1 cellular context compared by ENCODE assay signal in the genomic region with DNA sequence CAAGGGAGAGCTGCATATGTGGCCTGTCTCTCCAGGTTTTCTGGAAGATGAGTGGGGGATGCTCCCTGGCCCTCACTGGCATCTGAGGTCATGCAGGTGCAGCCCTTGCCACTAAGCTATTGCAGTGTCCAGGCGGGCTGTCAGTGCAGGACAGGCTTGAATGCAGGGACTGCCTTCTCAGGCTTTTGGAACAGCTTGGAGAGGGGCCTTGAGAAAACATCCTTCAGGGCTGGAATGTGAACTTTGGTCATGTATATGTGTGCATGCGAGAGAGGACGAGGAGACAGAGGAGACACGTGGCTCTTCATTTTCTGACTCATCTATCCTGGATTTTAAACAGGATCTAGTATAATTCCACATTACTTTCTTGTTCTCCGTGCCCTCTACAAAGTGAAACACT.
TF ChIP-seq lines count a peak whose summit lies in the region.

No MANE protein-coding gene starts in this region.

TF ChIP-seq in HepG2, 621 proteins besides CTCF, POLR2A, EP300 and RAD21 (continued from another document and continues in another):
- TF ChIP-seq, protein P1, sequence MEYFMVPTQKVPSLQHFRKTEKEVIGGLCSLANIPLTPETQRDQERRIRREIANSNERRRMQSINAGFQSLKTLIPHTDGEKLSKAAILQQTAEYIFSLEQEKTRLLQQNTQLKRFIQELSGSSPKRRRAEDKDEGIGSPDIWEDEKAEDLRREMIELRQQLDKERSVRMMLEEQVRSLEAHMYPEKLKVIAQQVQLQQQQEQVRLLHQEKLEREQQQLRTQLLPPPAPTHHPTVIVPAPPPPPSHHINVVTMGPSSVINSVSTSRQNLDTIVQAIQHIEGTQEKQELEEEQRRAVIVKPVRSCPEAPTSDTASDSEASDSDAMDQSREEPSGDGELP (IDR thresholded peaks at IDR 0.05; ENCODE audit: borderline replicate concordance, low read depth): no peak
- TF ChIP-seq ZNF614 (CRISPR knock-in tag; IDR thresholded peaks at IDR 0.05; ENCODE audit: borderline replicate concordance) (no peak), GATAD2A (CRISPR knock-in tag; IDR thresholded peaks at IDR 0.05) (peak; percentile 53), RARA (CRISPR knock-in tag; IDR thresholded peaks at IDR 0.05) (peak; percentile 64), NR2C2 (CRISPR knock-in tag; IDR thresholded peaks at IDR 0.05; ENCODE audit: borderline replicate concordance) (no peak), ZFY (CRISPR knock-in tag; IDR thresholded peaks at IDR 0.05) (no peak), SOX6 (IDR thresholded peaks at IDR 0.05) (no peak), SOX6 (CRISPR knock-in tag; IDR thresholded peaks at IDR 0.05) (0 out of 2 replicates have a peak, but pooled peaks have one; percentile 20), NBN (conservative IDR thresholded peaks at IDR 0.05) (no peak), ZNF83 (CRISPR knock-in tag; IDR thresholded peaks at IDR 0.05; ENCODE audit: borderline replicate concordance) (no peak), ATF1 (CRISPR knock-in tag; IDR thresholded peaks at IDR 0.05) (no peak), NFKBIZ (CRISPR knock-in tag; IDR thresholded peaks at IDR 0.05) (no peak), POLR2AphosphoS2 (IDR thresholded peaks at IDR 0.05; ENCODE audit: low read depth, low read length) (no peak), TEAD3 (CRISPR knock-in tag; optimal IDR thresholded peaks at IDR 0.05; ENCODE audit: borderline replicate concordance) (peak; percentile 88), ZNF44 (CRISPR knock-in tag; IDR thresholded peaks at IDR 0.05) (no peak), ZNF776 (CRISPR knock-in tag; IDR thresholded peaks at IDR 0.05) (no peak), SSRP1 (CRISPR knock-in tag; IDR thresholded peaks at IDR 0.05) (no peak), CBX1 (IDR thresholded peaks at IDR 0.05; ENCODE audit: low read depth) (no peak), ETV5 (CRISPR knock-in tag; IDR thresholded peaks at IDR 0.05; ENCODE audit: borderline replicate concordance) (no peak), ZNF10 (CRISPR knock-in tag; IDR thresholded peaks at IDR 0.05; ENCODE audit: borderline replicate concordance, low read depth) (no peak), ZNF431 (CRISPR knock-in tag; IDR thresholded peaks at IDR 0.05; ENCODE audit: borderline replicate concordance, low read depth) (no peak), ATRX (CRISPR knock-in tag; IDR thresholded peaks at IDR 0.05; ENCODE audit: borderline replicate concordance) (no peak), NCOR1 (IDR thresholded peaks at IDR 0.05; ENCODE audit: borderline replicate concordance, low read length) (no peak), ZNF326 (CRISPR knock-in tag; IDR thresholded peaks at IDR 0.05; ENCODE audit: borderline replicate concordance) (no peak), ZSCAN29 (CRISPR knock-in tag; conservative IDR thresholded peaks at IDR 0.05) (no peak), NCOA2 (CRISPR knock-in tag; IDR thresholded peaks at IDR 0.05) (peak; percentile 15; the same call in 1 of the 2 replicates), ZNF124 (CRISPR knock-in tag; IDR thresholded peaks at IDR 0.05) (no peak), CEBPB (IDR thresholded peaks at IDR 0.05; ENCODE audit: borderline replicate concordance, low read depth, low read length) (no peak), MEF2D (CRISPR knock-in tag; IDR thresholded peaks at IDR 0.05) (no peak), U2AF2 (IDR thresholded peaks at IDR 0.05; ENCODE audit: low read depth, low read length) (no peak), PAWR (CRISPR knock-in tag; IDR thresholded peaks at IDR 0.05; ENCODE audit: borderline replicate concordance) (no peak), ELF1 (CRISPR knock-in tag; IDR thresholded peaks at IDR 0.05) (no peak), ZC3H13 (CRISPR knock-in tag; IDR thresholded peaks at IDR 0.05) (no peak), GABPB1 (CRISPR knock-in tag; IDR thresholded peaks at IDR 0.05) (no peak), ZNF652 (CRISPR knock-in tag; IDR thresholded peaks at IDR 0.05; ENCODE audit: borderline replicate concordance, low read depth) (no peak)
- TF ChIP-seq, protein P2, sequence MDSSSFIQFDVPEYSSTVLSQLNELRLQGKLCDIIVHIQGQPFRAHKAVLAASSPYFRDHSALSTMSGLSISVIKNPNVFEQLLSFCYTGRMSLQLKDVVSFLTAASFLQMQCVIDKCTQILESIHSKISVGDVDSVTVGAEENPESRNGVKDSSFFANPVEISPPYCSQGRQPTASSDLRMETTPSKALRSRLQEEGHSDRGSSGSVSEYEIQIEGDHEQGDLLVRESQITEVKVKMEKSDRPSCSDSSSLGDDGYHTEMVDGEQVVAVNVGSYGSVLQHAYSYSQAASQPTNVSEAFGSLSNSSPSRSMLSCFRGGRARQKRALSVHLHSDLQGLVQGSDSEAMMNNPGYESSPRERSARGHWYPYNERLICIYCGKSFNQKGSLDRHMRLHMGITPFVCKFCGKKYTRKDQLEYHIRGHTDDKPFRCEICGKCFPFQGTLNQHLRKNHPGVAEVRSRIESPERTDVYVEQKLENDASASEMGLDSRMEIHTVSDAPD (CRISPR knock-in tag; IDR thresholded peaks at IDR 0.05): no peak
- TF ChIP-seq, protein P3, sequence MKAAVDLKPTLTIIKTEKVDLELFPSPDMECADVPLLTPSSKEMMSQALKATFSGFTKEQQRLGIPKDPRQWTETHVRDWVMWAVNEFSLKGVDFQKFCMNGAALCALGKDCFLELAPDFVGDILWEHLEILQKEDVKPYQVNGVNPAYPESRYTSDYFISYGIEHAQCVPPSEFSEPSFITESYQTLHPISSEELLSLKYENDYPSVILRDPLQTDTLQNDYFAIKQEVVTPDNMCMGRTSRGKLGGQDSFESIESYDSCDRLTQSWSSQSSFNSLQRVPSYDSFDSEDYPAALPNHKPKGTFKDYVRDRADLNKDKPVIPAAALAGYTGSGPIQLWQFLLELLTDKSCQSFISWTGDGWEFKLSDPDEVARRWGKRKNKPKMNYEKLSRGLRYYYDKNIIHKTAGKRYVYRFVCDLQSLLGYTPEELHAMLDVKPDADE (CRISPR knock-in tag; IDR thresholded peaks at IDR 0.05): no peak
- TF ChIP-seq, protein P4, sequence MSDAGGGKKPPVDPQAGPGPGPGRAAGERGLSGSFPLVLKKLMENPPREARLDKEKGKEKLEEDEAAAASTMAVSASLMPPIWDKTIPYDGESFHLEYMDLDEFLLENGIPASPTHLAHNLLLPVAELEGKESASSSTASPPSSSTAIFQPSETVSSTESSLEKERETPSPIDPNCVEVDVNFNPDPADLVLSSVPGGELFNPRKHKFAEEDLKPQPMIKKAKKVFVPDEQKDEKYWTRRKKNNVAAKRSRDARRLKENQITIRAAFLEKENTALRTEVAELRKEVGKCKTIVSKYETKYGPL (CRISPR knock-in tag; IDR thresholded peaks at IDR 0.05): no peak
- TF ChIP-seq, protein P5, sequence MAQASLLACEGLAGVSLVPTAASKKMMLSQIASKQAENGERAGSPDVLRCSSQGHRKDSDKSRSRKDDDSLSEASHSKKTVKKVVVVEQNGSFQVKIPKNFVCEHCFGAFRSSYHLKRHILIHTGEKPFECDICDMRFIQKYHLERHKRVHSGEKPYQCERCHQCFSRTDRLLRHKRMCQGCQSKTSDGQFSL (CRISPR knock-in tag; IDR thresholded peaks at IDR 0.05): 0 out of 2 replicates have a peak, but pooled peaks have one; percentile 26
- TF ChIP-seq, protein P6, sequence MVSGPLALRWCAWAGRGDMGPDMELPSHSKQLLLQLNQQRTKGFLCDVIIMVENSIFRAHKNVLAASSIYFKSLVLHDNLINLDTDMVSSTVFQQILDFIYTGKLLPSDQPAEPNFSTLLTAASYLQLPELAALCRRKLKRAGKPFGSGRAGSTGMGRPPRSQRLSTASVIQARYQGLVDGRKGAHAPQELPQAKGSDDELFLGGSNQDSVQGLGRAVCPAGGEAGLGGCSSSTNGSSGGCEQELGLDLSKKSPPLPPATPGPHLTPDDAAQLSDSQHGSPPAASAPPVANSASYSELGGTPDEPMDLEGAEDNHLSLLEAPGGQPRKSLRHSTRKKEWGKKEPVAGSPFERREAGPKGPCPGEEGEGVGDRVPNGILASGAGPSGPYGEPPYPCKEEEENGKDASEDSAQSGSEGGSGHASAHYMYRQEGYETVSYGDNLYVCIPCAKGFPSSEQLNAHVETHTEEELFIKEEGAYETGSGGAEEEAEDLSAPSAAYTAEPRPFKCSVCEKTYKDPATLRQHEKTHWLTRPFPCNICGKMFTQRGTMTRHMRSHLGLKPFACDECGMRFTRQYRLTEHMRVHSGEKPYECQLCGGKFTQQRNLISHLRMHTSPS (CRISPR knock-in tag; IDR thresholded peaks at IDR 0.05; ENCODE audit: low read depth): no peak
- TF ChIP-seq, protein P7, sequence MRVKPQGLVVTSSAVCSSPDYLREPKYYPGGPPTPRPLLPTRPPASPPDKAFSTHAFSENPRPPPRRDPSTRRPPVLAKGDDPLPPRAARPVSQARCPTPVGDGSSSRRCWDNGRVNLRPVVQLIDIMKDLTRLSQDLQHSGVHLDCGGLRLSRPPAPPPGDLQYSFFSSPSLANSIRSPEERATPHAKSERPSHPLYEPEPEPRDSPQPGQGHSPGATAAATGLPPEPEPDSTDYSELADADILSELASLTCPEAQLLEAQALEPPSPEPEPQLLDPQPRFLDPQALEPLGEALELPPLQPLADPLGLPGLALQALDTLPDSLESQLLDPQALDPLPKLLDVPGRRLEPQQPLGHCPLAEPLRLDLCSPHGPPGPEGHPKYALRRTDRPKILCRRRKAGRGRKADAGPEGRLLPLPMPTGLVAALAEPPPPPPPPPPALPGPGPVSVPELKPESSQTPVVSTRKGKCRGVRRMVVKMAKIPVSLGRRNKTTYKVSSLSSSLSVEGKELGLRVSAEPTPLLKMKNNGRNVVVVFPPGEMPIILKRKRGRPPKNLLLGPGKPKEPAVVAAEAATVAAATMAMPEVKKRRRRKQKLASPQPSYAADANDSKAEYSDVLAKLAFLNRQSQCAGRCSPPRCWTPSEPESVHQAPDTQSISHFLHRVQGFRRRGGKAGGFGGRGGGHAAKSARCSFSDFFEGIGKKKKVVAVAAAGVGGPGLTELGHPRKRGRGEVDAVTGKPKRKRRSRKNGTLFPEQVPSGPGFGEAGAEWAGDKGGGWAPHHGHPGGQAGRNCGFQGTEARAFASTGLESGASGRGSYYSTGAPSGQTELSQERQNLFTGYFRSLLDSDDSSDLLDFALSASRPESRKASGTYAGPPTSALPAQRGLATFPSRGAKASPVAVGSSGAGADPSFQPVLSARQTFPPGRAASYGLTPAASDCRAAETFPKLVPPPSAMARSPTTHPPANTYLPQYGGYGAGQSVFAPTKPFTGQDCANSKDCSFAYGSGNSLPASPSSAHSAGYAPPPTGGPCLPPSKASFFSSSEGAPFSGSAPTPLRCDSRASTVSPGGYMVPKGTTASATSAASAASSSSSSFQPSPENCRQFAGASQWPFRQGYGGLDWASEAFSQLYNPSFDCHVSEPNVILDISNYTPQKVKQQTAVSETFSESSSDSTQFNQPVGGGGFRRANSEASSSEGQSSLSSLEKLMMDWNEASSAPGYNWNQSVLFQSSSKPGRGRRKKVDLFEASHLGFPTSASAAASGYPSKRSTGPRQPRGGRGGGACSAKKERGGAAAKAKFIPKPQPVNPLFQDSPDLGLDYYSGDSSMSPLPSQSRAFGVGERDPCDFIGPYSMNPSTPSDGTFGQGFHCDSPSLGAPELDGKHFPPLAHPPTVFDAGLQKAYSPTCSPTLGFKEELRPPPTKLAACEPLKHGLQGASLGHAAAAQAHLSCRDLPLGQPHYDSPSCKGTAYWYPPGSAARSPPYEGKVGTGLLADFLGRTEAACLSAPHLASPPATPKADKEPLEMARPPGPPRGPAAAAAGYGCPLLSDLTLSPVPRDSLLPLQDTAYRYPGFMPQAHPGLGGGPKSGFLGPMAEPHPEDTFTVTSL (CRISPR knock-in tag; IDR thresholded peaks at IDR 0.05; ENCODE audit: borderline replicate concordance): no peak
- TF ChIP-seq, protein P8, sequence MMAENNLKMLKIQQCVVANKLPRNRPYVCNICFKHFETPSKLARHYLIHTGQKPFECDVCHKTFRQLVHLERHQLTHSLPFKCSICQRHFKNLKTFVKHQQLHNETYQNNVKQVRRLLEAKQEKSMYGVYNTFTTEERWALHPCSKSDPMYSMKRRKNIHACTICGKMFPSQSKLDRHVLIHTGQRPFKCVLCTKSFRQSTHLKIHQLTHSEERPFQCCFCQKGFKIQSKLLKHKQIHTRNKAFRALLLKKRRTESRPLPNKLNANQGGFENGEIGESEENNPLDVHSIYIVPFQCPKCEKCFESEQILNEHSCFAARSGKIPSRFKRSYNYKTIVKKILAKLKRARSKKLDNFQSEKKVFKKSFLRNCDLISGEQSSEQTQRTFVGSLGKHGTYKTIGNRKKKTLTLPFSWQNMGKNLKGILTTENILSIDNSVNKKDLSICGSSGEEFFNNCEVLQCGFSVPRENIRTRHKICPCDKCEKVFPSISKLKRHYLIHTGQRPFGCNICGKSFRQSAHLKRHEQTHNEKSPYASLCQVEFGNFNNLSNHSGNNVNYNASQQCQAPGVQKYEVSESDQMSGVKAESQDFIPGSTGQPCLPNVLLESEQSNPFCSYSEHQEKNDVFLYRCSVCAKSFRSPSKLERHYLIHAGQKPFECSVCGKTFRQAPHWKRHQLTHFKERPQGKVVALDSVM (CRISPR knock-in tag; IDR thresholded peaks at IDR 0.05): no peak
- TF ChIP-seq, protein P9, sequence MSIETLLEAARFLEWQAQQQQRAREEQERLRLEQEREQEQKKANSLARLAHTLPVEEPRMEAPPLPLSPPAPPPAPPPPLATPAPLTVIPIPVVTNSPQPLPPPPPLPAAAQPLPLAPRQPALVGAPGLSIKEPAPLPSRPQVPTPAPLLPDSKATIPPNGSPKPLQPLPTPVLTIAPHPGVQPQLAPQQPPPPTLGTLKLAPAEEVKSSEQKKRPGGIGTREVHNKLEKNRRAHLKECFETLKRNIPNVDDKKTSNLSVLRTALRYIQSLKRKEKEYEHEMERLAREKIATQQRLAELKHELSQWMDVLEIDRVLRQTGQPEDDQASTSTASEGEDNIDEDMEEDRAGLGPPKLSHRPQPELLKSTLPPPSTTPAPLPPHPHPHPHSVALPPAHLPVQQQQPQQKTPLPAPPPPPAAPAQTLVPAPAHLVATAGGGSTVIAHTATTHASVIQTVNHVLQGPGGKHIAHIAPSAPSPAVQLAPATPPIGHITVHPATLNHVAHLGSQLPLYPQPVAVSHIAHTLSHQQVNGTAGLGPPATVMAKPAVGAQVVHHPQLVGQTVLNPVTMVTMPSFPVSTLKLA (IDR thresholded peaks at IDR 0.05): peak; percentile 66
